In genomic region chr5:68643064-68643463, GRCh38 we compare ENCODE assay signal across 28 cellular contexts.
"Had no signal": no experiment of that assay in that cellular context is flagged by ENCODE, and none has a peak within 500 bp of the region (broad histone marks: within the 10 kb centered on the region; RNA-seq: fewer than 3 reads in every experiment).

No MANE protein-coding gene starts in this region.

- FAIRE-seq: bronchial epithelial cell had no signal

- DNase-seq: activated CD4-positive, alpha-beta memory T cell treated with anti-CD3 and anti-CD28 coated beads, Interleukin-2, amount 10 ng/mL, durations not matched to agents 7 days and 5 days; activated CD4-positive, alpha-beta T cell treated with anti-CD3 and anti-CD28 coated beads for 1 hour; activated CD4-positive, alpha-beta T cell treated with anti-CD3 and anti-CD28 coated beads for 4 hours; activated CD4-positive, alpha-beta T cell treated with anti-CD3 and anti-CD28 coated beads, Interleukin-2, amount 10 ng/mL, durations not matched to agents 7 days and 5 days; activated CD4-positive, alpha-beta T cell treated with anti-CD3 and anti-CD28 coated beads, Interleukin-2, amount 50 U/mL, for 4 hours; activated CD8-positive, alpha-beta memory T cell treated with anti-CD3 and anti-CD28 coated beads, Interleukin-2, amount 50 U/mL, for 48 hours; activated gamma-delta T cell; activated naive CD4-positive, alpha-beta T cell; activated naive CD4-positive, alpha-beta T cell treated with anti-CD3 and anti-CD28 coated beads, Interleukin-2, amount 10 ng/mL, durations not matched to agents 7 days and 5 days; activated naive CD8-positive, alpha-beta T cell treated with anti-CD3 and anti-CD28 coated beads, Interleukin-2, amount 10 ng/mL, durations not matched to agents 7 days and 5 days; activated T-cell treated with anti-CD3 and anti-CD28 coated beads for 4 hours; activated T-cell treated with anti-CD3 and anti-CD28 coated beads, Interleukin-2, amount 50 U/mL, for 24 hours; activated T-cell treated with anti-CD3 and anti-CD28 coated beads, Interleukin-2, amount 50 U/mL, for 72 hours; brain microvascular endothelial cell; dorsolateral prefrontal cortex; effector memory CD4-positive, alpha-beta T cell; endodermal cell; erythroblast; foreskin keratinocyte; gastrocnemius medialis; T-helper 2 cell had no signal

- H3K36me3 ChIP-seq: ascending aorta, brain microvascular endothelial cell, esophagus muscularis mucosa, gastrocnemius medialis had no signal

- H3K4me1 ChIP-seq: ascending aorta, foreskin keratinocyte had no signal

- H3K27ac ChIP-seq: ascending aorta, brain microvascular endothelial cell, coronary artery, dorsolateral prefrontal cortex, esophagus muscularis mucosa, foreskin keratinocyte, gastrocnemius medialis had no signal

- H3K27me3 ChIP-seq: ascending aorta, brain microvascular endothelial cell, dorsolateral prefrontal cortex, esophagus muscularis mucosa, foreskin keratinocyte, gastrocnemius medialis had no signal

- H3K27me3 Mint-ChIP-seq: activated naive CD4-positive, alpha-beta T cell treated with anti-CD3 and anti-CD28 coated beads, Interleukin-2, amount 10 ng/mL, durations not matched to agents 7 days and 5 days; activated T-cell treated with anti-CD3 and anti-CD28 coated beads, Interleukin-2, amount 50 U/mL, for 24 hours; dendritic cell treated with granulocyte-macrophage colony-stimulating factor and Interleukin-4, amounts not matched to agents 40 ng/mL and 50 ng/mL, for 4 days had no signal

- ATAC-seq: activated naive CD4-positive, alpha-beta T cell treated with anti-CD3 and anti-CD28 coated beads, Interleukin-2, amount 50 U/mL, for 72 hours; activated T-cell treated with anti-CD3 and anti-CD28 coated beads, Interleukin-2, amount 50 U/mL, for 72 hours; foreskin keratinocyte; gastrocnemius medialis had no signal

- H3K27ac Mint-ChIP-seq: activated CD4-positive, alpha-beta memory T cell treated with anti-CD3 and anti-CD28 coated beads, Interleukin-2, amount 10 ng/mL, durations not matched to agents 7 days and 5 days; activated CD4-positive, alpha-beta T cell treated with anti-CD3 and anti-CD28 coated beads, Interleukin-2, amount 10 ng/mL, durations not matched to agents 7 days and 5 days; activated naive CD4-positive, alpha-beta T cell treated with anti-CD3 and anti-CD28 coated beads, Interleukin-2, amount 10 ng/mL, durations not matched to agents 7 days and 5 days; activated naive CD4-positive, alpha-beta T cell treated with anti-CD3 and anti-CD28 coated beads, Interleukin-2, amount 50 U/mL, for 72 hours; activated naive CD8-positive, alpha-beta T cell treated with anti-CD3 and anti-CD28 coated beads, Interleukin-2, amount 10 ng/mL, durations not matched to agents 7 days and 5 days; activated T-cell treated with anti-CD3 and anti-CD28 coated beads, Interleukin-2, amount 50 U/mL, for 24 hours; activated T-cell treated with anti-CD3 and anti-CD28 coated beads, Interleukin-2, amount 50 U/mL, for 72 hours; dendritic cell treated with granulocyte-macrophage colony-stimulating factor and Interleukin-4, amounts not matched to agents 40 ng/mL and 50 ng/mL, for 4 days; endodermal cell had no signal

- H3K4me3 Mint-ChIP-seq: activated CD4-positive, alpha-beta memory T cell treated with anti-CD3 and anti-CD28 coated beads, Interleukin-2, amount 10 ng/mL, durations not matched to agents 7 days and 5 days; activated CD4-positive, alpha-beta T cell treated with anti-CD3 and anti-CD28 coated beads, Interleukin-2, amount 10 ng/mL, durations not matched to agents 7 days and 5 days; activated naive CD4-positive, alpha-beta T cell treated with anti-CD3 and anti-CD28 coated beads, Interleukin-2, amount 10 ng/mL, durations not matched to agents 7 days and 5 days; activated naive CD8-positive, alpha-beta T cell treated with anti-CD3 and anti-CD28 coated beads, Interleukin-2, amount 10 ng/mL, durations not matched to agents 7 days and 5 days; activated T-cell treated with anti-CD3 and anti-CD28 coated beads, Interleukin-2, amount 50 U/mL, for 24 hours; activated T-cell treated with anti-CD3 and anti-CD28 coated beads, Interleukin-2, amount 50 U/mL, for 72 hours; central memory CD8-positive, alpha-beta T cell; dendritic cell treated with granulocyte-macrophage colony-stimulating factor and Interleukin-4, amounts not matched to agents 40 ng/mL and 50 ng/mL, for 4 days; endodermal cell had no signal

- H3K4me1 Mint-ChIP-seq: activated CD4-positive, alpha-beta memory T cell treated with anti-CD3 and anti-CD28 coated beads, Interleukin-2, amount 10 ng/mL, durations not matched to agents 7 days and 5 days; activated CD4-positive, alpha-beta T cell treated with anti-CD3 and anti-CD28 coated beads, Interleukin-2, amount 10 ng/mL, durations not matched to agents 7 days and 5 days; activated naive CD4-positive, alpha-beta T cell treated with anti-CD3 and anti-CD28 coated beads, Interleukin-2, amount 10 ng/mL, durations not matched to agents 7 days and 5 days; activated naive CD8-positive, alpha-beta T cell treated with anti-CD3 and anti-CD28 coated beads, Interleukin-2, amount 10 ng/mL, durations not matched to agents 7 days and 5 days; central memory CD8-positive, alpha-beta T cell had no signal

- H3K9me3 ChIP-seq: ascending aorta, esophagus muscularis mucosa, gastrocnemius medialis had no signal

- H3K4me3 ChIP-seq: ascending aorta, coronary artery, dorsolateral prefrontal cortex, esophagus muscularis mucosa, gastrocnemius medialis had no signal

- H3K9me3 Mint-ChIP-seq: activated CD4-positive, alpha-beta memory T cell treated with anti-CD3 and anti-CD28 coated beads, Interleukin-2, amount 10 ng/mL, durations not matched to agents 7 days and 5 days; activated CD4-positive, alpha-beta T cell treated with anti-CD3 and anti-CD28 coated beads, Interleukin-2, amount 10 ng/mL, durations not matched to agents 7 days and 5 days; activated naive CD4-positive, alpha-beta T cell treated with anti-CD3 and anti-CD28 coated beads, Interleukin-2, amount 10 ng/mL, durations not matched to agents 7 days and 5 days; activated naive CD4-positive, alpha-beta T cell treated with anti-CD3 and anti-CD28 coated beads, Interleukin-2, amount 50 U/mL, for 72 hours; activated naive CD8-positive, alpha-beta T cell treated with anti-CD3 and anti-CD28 coated beads, Interleukin-2, amount 10 ng/mL, durations not matched to agents 7 days and 5 days; activated T-cell treated with anti-CD3 and anti-CD28 coated beads, Interleukin-2, amount 50 U/mL, for 24 hours; central memory CD8-positive, alpha-beta T cell; dendritic cell treated with granulocyte-macrophage colony-stimulating factor and Interleukin-4, amounts not matched to agents 40 ng/mL and 50 ng/mL, for 4 days; endodermal cell had no signal

- H3K36me3 Mint-ChIP-seq: activated naive CD4-positive, alpha-beta T cell treated with anti-CD3 and anti-CD28 coated beads, Interleukin-2, amount 10 ng/mL, durations not matched to agents 7 days and 5 days; activated naive CD4-positive, alpha-beta T cell treated with anti-CD3 and anti-CD28 coated beads, Interleukin-2, amount 50 U/mL, for 72 hours; activated naive CD8-positive, alpha-beta T cell treated with anti-CD3 and anti-CD28 coated beads, Interleukin-2, amount 10 ng/mL, durations not matched to agents 7 days and 5 days had no signal
